8 cellular contexts compared by ENCODE assay signal in genomic region chr9:122099271-122099869, GRCh38. TPM values are rescaled to one million over a fixed set of nuclear protein-coding genes. Genes with fewer than 3 reads are reported as not detected.
DNase-seq lines count a peak whose midpoint lies in the region; ATAC-seq and TF ChIP-seq lines count a peak whose summit lies in the region.

No MANE protein-coding gene starts in this region.

- no peaks in the 10 kb centered on the region for H3K36me3 ChIP-seq in CD8-positive, alpha-beta T cell (ENCODE audit: insufficient read depth, low read length)
- H3K36me3 ChIP-seq in heart right ventricle, result no peaks in the 10 kb centered on the region

- WGBS in heart right ventricle, 2 donors, result 37 to 40% methylated on average over 16 of the region's 16 CpGs

- DNase-seq in CD8-positive, alpha-beta T cell, result peak; percentile 64 to 87 (median 78)
- peak; percentile 65 for DNase-seq in NCI-H1092 treated with DMSO at 0.1 percent for 48 hours (lab: John Stamatoyannopoulos, UW)
- DNase-seq in activated naive CD8-positive, alpha-beta T cell treated with anti-CD3 and anti-CD28 coated beads, Interleukin-2, amount 50 U/mL, for 24 hours, result peak; percentile 82
- DNase-seq in heart right ventricle, result peak; percentile 79 to 85
- peak; percentile 85 for DNase-seq in retina

- peaks cover 14% of the 10 kb centered on the region for H3K4me1 Mint-ChIP-seq in CD8-positive, alpha-beta T cell (ENCODE audit: low read depth)
- H3K4me1 Mint-ChIP-seq in T-helper 1 cell treated with Interleukin-12 subunit alpha and Interleukin-12 subunit beta and Interleukin-4 antibody, amounts not matched to agents 30 μg/mL and 1 μg/mL, for 36 hours (ENCODE audit: low read depth), result peaks cover 12% of the 10 kb centered on the region
- H3K4me1 Mint-ChIP-seq in activated naive CD8-positive, alpha-beta T cell treated with anti-CD3 and anti-CD28 coated beads, Interleukin-2, amount 50 U/mL, for 24 hours, result peaks cover 14% of the 10 kb centered on the region

- H3K36me3 Mint-ChIP-seq in CD8-positive, alpha-beta T cell, result no peaks in the 10 kb centered on the region
- H3K36me3 Mint-ChIP-seq in T-helper 1 cell treated with Interleukin-12 subunit alpha and Interleukin-12 subunit beta and Interleukin-4 antibody, amounts not matched to agents 30 μg/mL and 1 μg/mL, for 36 hours (ENCODE audit: low read depth), result no peaks in the 10 kb centered on the region
- peaks cover 6% of the 10 kb centered on the region for H3K36me3 Mint-ChIP-seq in activated naive CD8-positive, alpha-beta T cell treated with anti-CD3 and anti-CD28 coated beads, Interleukin-2, amount 50 U/mL, for 24 hours (ENCODE audit: low read depth)

- no peaks in the 10 kb centered on the region for H3K27me3 Mint-ChIP-seq in CD8-positive, alpha-beta T cell (ENCODE audit: low read depth)
- H3K27me3 Mint-ChIP-seq in T-helper 1 cell treated with Interleukin-12 subunit alpha and Interleukin-12 subunit beta and Interleukin-4 antibody, amounts not matched to agents 30 μg/mL and 1 μg/mL, for 36 hours (ENCODE audit: low read depth), result peaks cover 28% of the 10 kb centered on the region
- H3K27me3 Mint-ChIP-seq in activated naive CD8-positive, alpha-beta T cell treated with anti-CD3 and anti-CD28 coated beads, Interleukin-2, amount 50 U/mL, for 24 hours, result peaks cover 10% of the 10 kb centered on the region

- no peak overlapping the region for H3K27ac Mint-ChIP-seq in CD8-positive, alpha-beta T cell
- H3K27ac Mint-ChIP-seq in T-helper 1 cell treated with Interleukin-12 subunit alpha and Interleukin-12 subunit beta and Interleukin-4 antibody, amounts not matched to agents 30 μg/mL and 1 μg/mL, for 36 hours, result no peak overlapping the region
- no peak overlapping the region for H3K27ac Mint-ChIP-seq in activated naive CD8-positive, alpha-beta T cell treated with anti-CD3 and anti-CD28 coated beads, Interleukin-2, amount 50 U/mL, for 24 hours

- TF ChIP-seq CTCF in CD8-positive, alpha-beta T cell (IDR thresholded peaks at IDR 0.05), result peak; percentile 90
- TF ChIP-seq CTCF in heart right ventricle (IDR thresholded peaks at IDR 0.05), result peak; percentile 81 to 93 (median 87)

- ATAC-seq in CD8-positive, alpha-beta T cell, result peak; percentile 84
- ATAC-seq in GM21786 (IDR thresholded peaks at IDR 0.05; ENCODE audit: unreplicated experiment), result peak; percentile 55
- peak; percentile 71 for ATAC-seq in activated naive CD8-positive, alpha-beta T cell treated with anti-CD3 and anti-CD28 coated beads, Interleukin-2, amount 50 U/mL, for 24 hours
- peak; percentile 54 to 91 (median 87) for ATAC-seq in heart right ventricle
- no peak for ATAC-seq in HG02970 (IDR thresholded peaks at IDR 0.05; ENCODE audit: low FRiP score, unreplicated experiment)

- H3K27me3 ChIP-seq in CD8-positive, alpha-beta T cell (ENCODE audit: insufficient read depth, low read length), result no peaks in the 10 kb centered on the region
- H3K27me3 ChIP-seq in heart right ventricle, result no peaks in the 10 kb centered on the region

- peaks cover 5% of the 10 kb centered on the region for H3K4me1 ChIP-seq in CD8-positive, alpha-beta T cell (ENCODE audit: insufficient read depth, low read length)
- H3K4me1 ChIP-seq in heart right ventricle, result peaks cover 0 to 12% (median 3%) of the 10 kb centered on the region in 9 donors

- intact Hi-C loops in CD8-positive, alpha-beta T cell (cut with DNase I, micrococcal nuclease), result loop anchor here (1.0 to 10.0 kb wide), 5 partner anchors 24 to 1385 kb away; partner anchors contain the start of genes STRBP (in 2 of the 2) and MEGF9 (in 1 of the 2)
- intact Hi-C loops in heart right ventricle (cut with DNase I), result loop anchor here in 8 of 10 donors (1.0 to 10.0 kb wide), 10 partner anchors 23 to 715 kb away; no protein-coding TSS in a partner anchor

- peak overlapping the region; percentile 35 for H3K4me3 Mint-ChIP-seq in CD8-positive, alpha-beta T cell
- H3K4me3 Mint-ChIP-seq in T-helper 1 cell treated with Interleukin-12 subunit alpha and Interleukin-12 subunit beta and Interleukin-4 antibody, amounts not matched to agents 30 μg/mL and 1 μg/mL, for 36 hours, result peak overlapping the region; percentile 18
- H3K4me3 Mint-ChIP-seq in activated naive CD8-positive, alpha-beta T cell treated with anti-CD3 and anti-CD28 coated beads, Interleukin-2, amount 50 U/mL, for 24 hours, result no peak overlapping the region

- CTCF ChIA-PET in CD8-positive, alpha-beta T cell (lab: Charles Lee), result interaction anchor here (0.7 to 8.7 kb wide), 40 partner anchors 8 to 984 kb away, joined by 3 to 177 read pairs (median 4); partner anchors contain the start of genes MRRF, PTGS1 and RBM18

- POLR2A ChIA-PET in CD8-positive, alpha-beta T cell (lab: Charles Lee), result interaction anchor here (0.8 to 1.7 kb wide), 2 partner anchors 151 to 251 kb away, joined by 3 to 5 read pairs; no protein-coding TSS in a partner anchor

- H3K9me3 ChIP-seq in CD8-positive, alpha-beta T cell (ENCODE audit: low read length), result no peaks in the 10 kb centered on the region
- H3K9me3 ChIP-seq in heart right ventricle, result peaks cover 0 to 15% (median 8%) of the 10 kb centered on the region in 11 donors

- H3K4me3 ChIP-seq in CD8-positive, alpha-beta T cell (ENCODE audit: low read depth, low read length), result no peak overlapping the region
- H3K4me3 ChIP-seq in heart right ventricle, result peak overlapping the region in 2 of 10 donors; percentile 10 to 23

- H3K27ac ChIP-seq in CD8-positive, alpha-beta T cell (ENCODE audit: low read depth, low read length), result no peak overlapping the region
- no peak overlapping the region for H3K27ac ChIP-seq in heart right ventricle

- peaks cover 6% of the 10 kb centered on the region for H3K9me3 Mint-ChIP-seq in CD8-positive, alpha-beta T cell
- H3K9me3 Mint-ChIP-seq in T-helper 1 cell treated with Interleukin-12 subunit alpha and Interleukin-12 subunit beta and Interleukin-4 antibody, amounts not matched to agents 30 μg/mL and 1 μg/mL, for 36 hours, result peaks cover 7% of the 10 kb centered on the region
- H3K9me3 Mint-ChIP-seq in activated naive CD8-positive, alpha-beta T cell treated with anti-CD3 and anti-CD28 coated beads, Interleukin-2, amount 50 U/mL, for 24 hours, result peaks cover 10% of the 10 kb centered on the region

RNA-seq across cellular contexts. Expression of gene TTLL11, which starts 6.3 kb away (rescaled TPM):
- total RNA-seq in CD8-positive, alpha-beta T cell, result under 1 TPM; 0.68 to 1.00 TPM
- 1 to 10 TPM; 5.2 to 8.7 (median 5.9) TPM for total RNA-seq in heart right ventricle
- 1 to 10 TPM; 2.6 to 4.7 TPM for polyA plus RNA-seq in heart right ventricle
